ENCODE assay signal across 21 cellular contexts in the genomic region with DNA sequence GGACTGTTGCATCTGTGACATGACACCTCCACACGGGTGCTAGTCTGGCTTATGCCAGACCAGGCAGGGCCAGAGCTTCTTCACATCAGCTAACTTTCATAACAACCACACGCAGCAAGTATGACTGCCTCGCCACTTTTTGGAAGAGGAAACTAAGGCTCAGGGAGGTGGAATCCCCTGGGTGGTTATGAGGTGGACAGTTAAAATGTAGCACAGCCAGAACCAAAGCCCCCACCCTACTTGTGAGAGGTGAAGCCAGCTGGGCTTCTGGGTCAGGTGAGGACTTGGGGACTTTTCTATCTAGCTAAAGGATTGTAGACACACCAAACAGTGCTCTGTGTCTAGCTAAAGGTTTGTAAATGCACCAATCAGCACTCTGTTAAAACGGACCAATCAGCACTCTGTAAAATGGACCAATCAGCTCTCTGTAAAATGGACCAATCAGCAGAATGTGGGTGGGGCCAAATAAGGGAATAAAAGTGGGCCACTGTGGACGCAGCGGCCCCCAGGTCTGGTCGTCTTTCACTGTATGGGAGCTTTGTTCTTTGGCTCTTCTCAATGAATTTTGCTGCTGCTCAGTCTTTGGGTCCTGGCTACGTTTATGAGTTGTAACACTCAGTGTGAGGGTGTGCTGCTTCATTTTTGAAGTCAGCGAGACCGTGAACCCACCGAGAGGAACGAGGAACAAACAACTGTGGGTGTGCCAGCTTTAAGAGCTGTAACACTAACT.
"Had no signal": no experiment of that assay in that cellular context is flagged by ENCODE, and none has a peak within 500 bp of the region (broad histone marks: within the 10 kb centered on the region; RNA-seq: fewer than 3 reads in every experiment).

No MANE protein-coding gene starts in this region.

- H3K4me2 ChIP-seq: SK-N-SH had no signal

- H3K27ac ChIP-seq: HL-60, RWPE1 had no signal

- DNase-seq: Karpas-422, KG1, MM.1S, NCI-H1092 treated with DMSO at 0.1 percent for 48 hours, NCI-H1436, NCI-H187, NCI-H2029, NCI-H2081 treated with DMSO at 0.1 percent for 48 hours, NCI-H2171, NCI-H226, NCI-H446, NCI-H510A, NCI-H524 treated with DMSO at 0.1 percent for 48 hours, NCI-H69, NCI-H774, SHP77, SK-N-SH, SW 1271 had no signal

- H3K9ac ChIP-seq: SK-N-SH had no signal

- ATAC-seq: Panc1 had no signal
